In genomic region chr9:113993838-113994540, GRCh38 we compare ENCODE assay signal across 9 cellular contexts.
A peak's percentile ranks its signal among the peaks of the same experiment; 100 is the strongest.
DNase-seq lines count a peak whose midpoint lies in the region; ATAC-seq and TF ChIP-seq lines count a peak whose summit lies in the region.
"Had no signal": no experiment of that assay in that cellular context is flagged by ENCODE, and none has a peak within 500 bp of the region (broad histone marks: within the 10 kb centered on the region; RNA-seq: fewer than 3 reads in every experiment).

No MANE protein-coding gene starts in this region.

- ATAC-seq in GM18867 (IDR thresholded peaks at IDR 0.05; ENCODE audit: unreplicated experiment) (no peak), HG02678 (IDR thresholded peaks at IDR 0.05; ENCODE audit: unreplicated experiment) (no peak)

- no peak overlapping the region for H3K27ac ChIP-seq in colonic mucosa

- DNase-seq in AG20443 (ENCODE audit: low spot score) (peak; percentile 64), NCI-H2029 treated with DMSO at 0.1 percent for 48 hours (lab: John Stamatoyannopoulos, UW) (peak; percentile 96), colonic mucosa (peak; percentile 47), middle frontal gyrus (ENCODE audit: extremely low spot score, low spot score) (peak; percentile 60), H7 (no peak), NCI-H526 treated with DMSO at 0.1 percent for 48 hours (lab: John Stamatoyannopoulos, UW) (no peak)
- DNase-seq: NCI-H187 treated with DMSO at 0.1 percent for 48 hours had no signal

- H3K9me3 ChIP-seq in colonic mucosa = no peaks in the 10 kb centered on the region

- H3K27me3 ChIP-seq in colonic mucosa (no peaks in the 10 kb centered on the region), H7 (ENCODE audit: control insufficient read depth, insufficient read depth, low read length) (no peaks in the 10 kb centered on the region)

- no peak for TF ChIP-seq CTCF in colonic mucosa (IDR thresholded peaks at IDR 0.05)

- H3K9ac ChIP-seq in colonic mucosa (ENCODE audit: low read depth in 2 of 2, low read length in 2 of 2) = peak overlapping the region in 1 of 2 donors; percentile 1

- intact Hi-C loops in colonic mucosa (cut with DNase I) = no loop called here

- H3K4me1 ChIP-seq in colonic mucosa = no peaks in the 10 kb centered on the region

- no peaks in the 10 kb centered on the region for H3K36me3 ChIP-seq in colonic mucosa
- H3K36me3 ChIP-seq in H7 (replicated peaks; ENCODE audit: control insufficient read depth, insufficient read depth, low read length) = no peaks in the 10 kb centered on the region; the same call in 1 of the 2 replicates

- H3K4me3 ChIP-seq in colonic mucosa = no peak overlapping the region
- H3K4me3 ChIP-seq in H7 (ENCODE audit: insufficient read depth, low read depth, low read length) = no peak overlapping the region

Comparison
In these comparisons a context has a peak if more than half of its experiments do, and no peak if none do; other contexts are left out.
1. DNase-seq: peak in AG20443 (single experiment), NCI-H2029 treated with DMSO at 0.1 percent for 48 hours (single experiment), colonic mucosa (single experiment) and middle frontal gyrus (single experiment); none in H7 (single experiment) and NCI-H526 treated with DMSO at 0.1 percent for 48 hours (single experiment).